9 cellular contexts compared by ENCODE assay signal in the genomic region with DNA sequence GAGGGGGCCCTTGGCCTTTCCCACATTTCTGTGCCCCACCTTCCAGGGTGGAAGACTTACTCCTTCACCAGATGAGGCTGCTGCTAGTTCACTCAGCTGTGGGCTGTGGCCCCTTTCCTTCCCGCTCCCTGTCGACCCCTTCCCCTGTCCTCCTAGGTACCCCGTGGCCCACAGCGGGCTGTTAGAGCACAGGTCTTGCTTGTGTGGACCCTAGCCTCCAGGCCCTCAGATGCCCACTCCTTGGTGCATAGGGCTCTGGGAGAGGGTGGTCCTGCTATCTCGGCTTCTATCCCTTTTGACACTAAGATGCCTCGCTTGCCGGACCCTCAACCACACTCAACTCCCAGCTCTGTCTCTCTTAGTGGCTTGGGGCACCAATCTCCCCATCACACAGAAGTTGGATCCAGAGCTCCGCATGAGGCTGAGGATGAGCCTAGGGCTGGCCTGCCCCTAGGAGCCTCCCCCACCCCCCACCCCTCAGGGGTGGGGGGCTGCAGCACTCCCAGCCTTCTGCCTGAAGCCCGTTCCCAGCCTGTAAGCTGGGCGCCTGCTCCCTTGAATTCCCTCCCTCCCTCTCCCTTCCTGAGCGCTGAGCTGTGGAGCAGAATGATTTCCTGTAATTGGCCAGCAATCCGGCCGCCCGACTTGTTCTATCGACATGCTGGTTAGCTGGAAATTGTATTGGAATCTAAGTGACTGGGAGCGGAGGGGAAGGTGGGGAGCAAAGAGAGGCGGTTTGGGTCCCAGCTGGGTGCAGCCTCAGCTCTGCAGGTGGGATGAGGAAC. TPM values are rescaled to one million over a fixed set of nuclear protein-coding genes. Genes with fewer than 3 reads are reported as not detected.
A peak's percentile ranks its signal among the peaks of the same experiment; 100 is the strongest.
DNase-seq lines count a peak whose midpoint lies in the region; ATAC-seq and TF ChIP-seq lines count a peak whose summit lies in the region.
"Had no signal": no experiment of that assay in that cellular context is flagged by ENCODE, and none has a peak within 500 bp of the region (broad histone marks: within the 10 kb centered on the region; RNA-seq: fewer than 3 reads in every experiment).

No MANE protein-coding gene starts in this region.

- H3K27me3 Mint-ChIP-seq in CD8-positive, alpha-beta T cell (ENCODE audit: low read depth), result peaks cover 48% of the 10 kb centered on the region

- no peaks in the 10 kb centered on the region for H3K9me3 ChIP-seq in CD8-positive, alpha-beta T cell (ENCODE audit: low read length)
- H3K9me3 ChIP-seq in neural cell (ENCODE audit: low read length), result no peaks in the 10 kb centered on the region

- H3F3A ChIP-seq in neural cell (ENCODE audit: insufficient read depth, low read length, poor library complexity, severe bottlenecking), result no peaks in the 10 kb centered on the region

- H3K36me3 ChIP-seq in CD8-positive, alpha-beta T cell (ENCODE audit: insufficient read depth, low read length), result no peaks in the 10 kb centered on the region
- no peaks in the 10 kb centered on the region for H3K36me3 ChIP-seq in neural cell (ENCODE audit: insufficient read depth, low read length)

- intact Hi-C loops in CD8-positive, alpha-beta T cell (cut with DNase I, micrococcal nuclease), result loop anchor here (2.0 to 5.0 kb wide), 2 partner anchors 74 to 488 kb away; a partner anchor contains a TSS

- H3K79me2 ChIP-seq in neural cell (replicated peaks; ENCODE audit: insufficient read depth, low read length), result no peaks in the 10 kb centered on the region

- POLR2A ChIA-PET in CD8-positive, alpha-beta T cell (lab: Charles Lee), result interaction anchor here (0.7 kb wide), 1 partner anchor 14 kb away, joined by 3 read pairs; no protein-coding TSS in a partner anchor

- no peaks in the 10 kb centered on the region for H3K9me2 ChIP-seq in neural cell (ENCODE audit: insufficient read depth, low read length)

- H3K4me2 ChIP-seq in neural cell (ENCODE audit: low read length), result no peak overlapping the region

- TF ChIP-seq RAD21 in neural cell (conservative IDR thresholded peaks at IDR 0.05), result no peak

- H3K36me3 Mint-ChIP-seq in CD8-positive, alpha-beta T cell, result peaks cover 6% of the 10 kb centered on the region

- no peak for DNase-seq in CD8-positive, alpha-beta T cell
- DNase-seq in NCI-H510A (lab: John Stamatoyannopoulos, UW), result peak; percentile 41
- peak; percentile 28 for DNase-seq in fibroblast of mammary gland (ENCODE audit: low read depth)
- DNase-seq in activated CD4-positive, alpha-beta T cell treated with anti-CD3 and anti-CD28 coated beads for 4 hours, result no peak

- no peak overlapping the region for H2AFZ ChIP-seq in neural cell (ENCODE audit: low read depth, low read length)

- H3K27me3 ChIP-seq in CD8-positive, alpha-beta T cell (ENCODE audit: insufficient read depth, low read length), result peaks cover 20% of the 10 kb centered on the region
- H3K27me3 ChIP-seq in neural cell (ENCODE audit: insufficient read depth, low read depth, low read length), result peaks cover 23% of the 10 kb centered on the region

- no peak overlapping the region for H3K27ac Mint-ChIP-seq in CD8-positive, alpha-beta T cell

- peak overlapping the region; percentile 12 for H3K9ac ChIP-seq in neural cell (ENCODE audit: low read length)

- CTCF ChIA-PET in CD8-positive, alpha-beta T cell (lab: Charles Lee), result interaction anchor here (0.7 to 6.1 kb wide), 21 partner anchors 10 to 245 kb away, joined by 3 to 95 read pairs (median 4); no protein-coding TSS in a partner anchor

- no peaks in the 10 kb centered on the region for H3K9me3 Mint-ChIP-seq in CD8-positive, alpha-beta T cell

- TF ChIP-seq CTCF in CD8-positive, alpha-beta T cell (IDR thresholded peaks at IDR 0.05), result no peak
- TF ChIP-seq CTCF in fibroblast of mammary gland (conservative IDR thresholded peaks at IDR 0.05; ENCODE audit: control insufficient read depth, insufficient read depth, low read depth, low read length) (no peak), neural cell (IDR thresholded peaks at IDR 0.05; ENCODE audit: poor library complexity, severe bottlenecking) (no peak)

- peaks cover 21% of the 10 kb centered on the region for H3K4me1 Mint-ChIP-seq in CD8-positive, alpha-beta T cell (ENCODE audit: low read depth)

- no peak overlapping the region for H3K4me3 ChIP-seq in CD8-positive, alpha-beta T cell (ENCODE audit: low read depth, low read length)
- H3K4me3 ChIP-seq in fibroblast of mammary gland (ENCODE audit: control insufficient read depth, low read depth, low read length) (no peak overlapping the region), neural cell (ENCODE audit: low read length) (peak overlapping the region; percentile 46)

- H3K4me1 ChIP-seq in CD8-positive, alpha-beta T cell (ENCODE audit: insufficient read depth, low read length), result peaks cover 20% of the 10 kb centered on the region

- H3K4me3 Mint-ChIP-seq in CD8-positive, alpha-beta T cell, result peak overlapping the region; percentile 76

- ATAC-seq in CD8-positive, alpha-beta T cell, result no peak
- ATAC-seq in GM18519 (IDR thresholded peaks at IDR 0.05; ENCODE audit: low FRiP score, unreplicated experiment) (no peak), GM21786 (IDR thresholded peaks at IDR 0.05; ENCODE audit: unreplicated experiment) (no peak), HG02571 (IDR thresholded peaks at IDR 0.05; ENCODE audit: unreplicated experiment) (no peak)

- TF ChIP-seq EP300 in neural cell (conservative IDR thresholded peaks at IDR 0.05; ENCODE audit: poor library complexity, severe bottlenecking), result no peak

- no peaks in the 10 kb centered on the region for H4K20me1 ChIP-seq in neural cell (ENCODE audit: insufficient read depth)

- no peak overlapping the region for H3K27ac ChIP-seq in CD8-positive, alpha-beta T cell (ENCODE audit: low read depth, low read length)
- H3K27ac ChIP-seq in neural cell (ENCODE audit: low read length), result no peak overlapping the region

TF ChIP-seq in neural cell, 6 proteins besides CTCF, POLR2A, EP300 and RAD21:
- no peak for TF ChIP-seq TAF1 (IDR thresholded peaks at IDR 0.05; ENCODE audit: low read depth)
- no peak for TF ChIP-seq MXI1 (conservative IDR thresholded peaks at IDR 0.05; ENCODE audit: poor library complexity, severe bottlenecking)
- TF ChIP-seq SMC3 (conservative IDR thresholded peaks at IDR 0.05; ENCODE audit: poor library complexity), result no peak

RNA-seq across cellular contexts. Expression of a gene that starts 30.9 kb away (rescaled TPM):
- 1 to 10 TPM; 8.3 to 8.4 TPM for total RNA-seq in CD8-positive, alpha-beta T cell
- polyA plus RNA-seq in neural cell, result 68.5 and 75.0 TPM in 2 replicates
- 67.0 and 71.8 TPM in 2 replicates for polyA minus RNA-seq in neural cell

RNA-seq across cellular contexts. Expression of a gene that starts 40.6 kb away (rescaled TPM):
- 10 to 100 TPM; 62.6 to 66.6 TPM for total RNA-seq in CD8-positive, alpha-beta T cell
- polyA plus RNA-seq in neural cell, result 23.4 and 28.7 TPM in 2 replicates
- polyA minus RNA-seq in neural cell, result 38.5 and 38.7 TPM in 2 replicates

RNA-seq across cellular contexts. Expression of a gene that starts 52.4 kb away (rescaled TPM):
- not detected for total RNA-seq in CD8-positive, alpha-beta T cell
- polyA plus RNA-seq in neural cell, result 0.19 TPM in 1 of 2 replicates, not detected in the other
- polyA minus RNA-seq in neural cell, result not detected in 2 replicates
- total RNA-seq: mononuclear cell had no signal

Comparison
In these comparisons a context has a peak if more than half of its experiments do, and no peak if none do; other contexts are left out.
1. DNase-seq: peak in NCI-H510A (single experiment) and fibroblast of mammary gland (single experiment); none in CD8-positive, alpha-beta T cell (0 of 7) and activated CD4-positive, alpha-beta T cell treated with anti-CD3 and anti-CD28 coated beads for 4 hours (0 of 2).